In genomic region chr1:50929376-50929958, GRCh38 we compare ENCODE assay signal across 8 cellular contexts. TPM values are rescaled to one million over a fixed set of nuclear protein-coding genes. Genes with fewer than 3 reads are reported as not detected.
DNase-seq lines count a peak whose midpoint lies in the region; ATAC-seq lines count a peak whose summit lies in the region.

No MANE protein-coding gene starts in this region.

- peak; percentile 57 for ATAC-seq in left lobe of liver
- ATAC-seq in GM19035 (IDR thresholded peaks at IDR 0.05; ENCODE audit: unreplicated experiment), result no peak
- ATAC-seq in HG03442 (IDR thresholded peaks at IDR 0.05; ENCODE audit: unreplicated experiment), result no peak

- DNase-seq in GM04503 (ENCODE audit: low read depth) (peak; percentile 11), NAMALWA (ENCODE audit: low spot score) (peak; percentile 56), astrocyte of the hippocampus (ENCODE audit: low read depth, low spot score) (peak; percentile 44), left lobe of liver (ENCODE audit: low spot score) (no peak), GDM1 (lab: John Stamatoyannopoulos, UW) (no peak)
- no peak for DNase-seq in NK-92 treated with Interleukin-12 subunit alpha and Interleukin-12 subunit beta, amount 100 ng/mL, for 24 hours (lab: John Stamatoyannopoulos, UW)

RNA-seq across cellular contexts. Expression of gene FAF1, which starts 30.6 kb away (rescaled TPM):
- 22.3 TPM for total RNA-seq in left lobe of liver

RNA-seq across cellular contexts. Expression of gene CDKN2C, which starts 40.6 kb away (rescaled TPM):
- total RNA-seq in left lobe of liver, result 2.2 TPM

Comparison
In these comparisons a context has a peak if more than half of its experiments do, and no peak if none do; other contexts are left out.
1. DNase-seq: peak in GM04503 (single experiment), NAMALWA (single experiment) and astrocyte of the hippocampus (single experiment); none in left lobe of liver (single experiment), GDM1 (single experiment) and NK-92 treated with Interleukin-12 subunit alpha and Interleukin-12 subunit beta, amount 100 ng/mL, for 24 hours (single experiment).